In genomic region chr6:20755631-20756030, GRCh38 we compare ENCODE assay signal across 28 cellular contexts.
DNase-seq lines count a peak whose midpoint lies in the region; TF ChIP-seq lines count a peak whose summit lies in the region.
"Had no signal": no experiment of that assay in that cellular context is flagged by ENCODE, and none has a peak within 500 bp of the region (broad histone marks: within the 10 kb centered on the region; RNA-seq: fewer than 3 reads in every experiment).

No MANE protein-coding gene starts in this region.

- no peaks in the 10 kb centered on the region for H3K79me2 ChIP-seq in mammary epithelial cell (ENCODE audit: insufficient read depth, low read length)

- DNase-seq in AG09309 (ENCODE audit: low read depth): peak; percentile 59
- peak; percentile 17 for DNase-seq in HFFc6
- peak; percentile 55 for DNase-seq in mammary epithelial cell
- DNase-seq in iris pigment epithelial cell (ENCODE audit: low read depth): peak; percentile 78
- no peak for DNase-seq in MG63
- no peak for DNase-seq in NCI-H2196 treated with DMSO at 0.1 percent for 48 hours (lab: John Stamatoyannopoulos, UW; ENCODE audit: unreplicated experiment)
- DNase-seq in stimulated activated CD4-positive, alpha-beta T cell treated with anti-CD3 and anti-CD28 coated beads, Interleukin-4, amount 100 ng/mL, for 1 hour: no peak
- DNase-seq in GM19240 (ENCODE audit: insufficient read length, low spot score): no peak
- DNase-seq: activated CD4-positive, alpha-beta T cell treated with anti-CD3 and anti-CD28 coated beads, Interleukin-2, amount 50 U/mL, for 48 hours; activated CD4-positive, CD25-positive, alpha-beta regulatory T cell; activated CD8-positive, alpha-beta memory T cell treated with anti-CD3 and anti-CD28 coated beads, Interleukin-2, amount 50 U/mL, for 48 hours; activated naive CD8-positive, alpha-beta T cell treated with anti-CD3 and anti-CD28 coated beads for 36 hours; colonic mucosa; endodermal cell; H9; Kasumi-1; left lung; NCI-H1105; NCI-H524 treated with DMSO at 0.1 percent for 48 hours; pancreas; stomach; trophoblast cell had no signal

- peaks cover 53% of the 10 kb centered on the region for H3K4me1 Mint-ChIP-seq in HFFc6 (ENCODE audit: low read depth)
- H3K4me1 Mint-ChIP-seq: CD14-positive monocyte had no signal

- H3K9me3 ChIP-seq in mammary epithelial cell (replicated peaks; ENCODE audit: insufficient read depth, low read length) (no peaks in the 10 kb centered on the region), MG63 (no peaks in the 10 kb centered on the region; the same call in 1 of the 2 replicates)
- H3K9me3 ChIP-seq: colonic mucosa, left lung, pancreas, right atrium auricular region, stomach had no signal

- no peak overlapping the region for H3K4me2 ChIP-seq in mammary epithelial cell (ENCODE audit: insufficient read depth, low read depth, low read length)
- H3K4me2 ChIP-seq: A549 had no signal

- peaks cover 10% of the 10 kb centered on the region for H3K36me3 Mint-ChIP-seq in HFFc6 (ENCODE audit: low read depth)

- no peak overlapping the region for H3K4me3 Mint-ChIP-seq in HFFc6
- H3K4me3 Mint-ChIP-seq: activated naive CD8-positive, alpha-beta T cell treated with anti-CD3 and anti-CD28 coated beads for 36 hours; brain; CD14-positive monocyte; endodermal cell; H9; mesothelial cell of epicardium; natural killer cell treated with Interleukin-12 subunit alpha and Interleukin-12 subunit beta and Interleukin-15 and Interleukin-18, amount 100 ng/mL, for 72 hours had no signal

- dilution Hi-C loops in mammary epithelial cell (cut with HindIII; ENCODE audit: low sequenced_read_pairs): no loop called here

- no TSS peak for BruUV-seq in mammary epithelial cell (replicated peaks; lab: Mats Ljungman, UMichigan)

- no peak overlapping the region for H3K27ac ChIP-seq in mammary epithelial cell (ENCODE audit: insufficient read depth, low read depth, low read length)
- H3K27ac ChIP-seq: A549, colonic mucosa, left lung, pancreas, right atrium auricular region, stomach had no signal

- no peaks in the 10 kb centered on the region; the same call in 1 of the 2 replicates for H3K27me3 Mint-ChIP-seq in HFFc6 (ENCODE audit: insufficient read depth)
- H3K27me3 Mint-ChIP-seq: activated naive CD8-positive, alpha-beta T cell treated with anti-CD3 and anti-CD28 coated beads for 36 hours; natural killer cell treated with Interleukin-12 subunit alpha and Interleukin-12 subunit beta and Interleukin-15 and Interleukin-18, amount 100 ng/mL, for 72 hours had no signal

- in situ Hi-C loops in mammary epithelial cell (cut with MboI; ENCODE audit: low sequenced_read_pairs in 2 of 2): no loop called here

- H2AFZ ChIP-seq in mammary epithelial cell (ENCODE audit: low read depth, low read length): no peak overlapping the region

- H4K20me1 ChIP-seq in mammary epithelial cell (ENCODE audit: insufficient read depth, low read length): no peaks in the 10 kb centered on the region

- intact Hi-C loops in mammary epithelial cell (cut with micrococcal nuclease): no loop called here

- H3K9me3 Mint-ChIP-seq in HFFc6: no peaks in the 10 kb centered on the region
- H3K9me3 Mint-ChIP-seq: H9; natural killer cell treated with Interleukin-12 subunit alpha and Interleukin-12 subunit beta and Interleukin-15 and Interleukin-18, amount 100 ng/mL, for 72 hours had no signal

- TF ChIP-seq CTCF in AG09309 (IDR thresholded peaks at IDR 0.05; ENCODE audit: control insufficient read depth, insufficient read depth, low read depth, low read length, missing control alignments): no peak
- TF ChIP-seq CTCF in HFFc6 (IDR thresholded peaks at IDR 0.05): no peak
- no peak for TF ChIP-seq CTCF in mammary epithelial cell (conservative IDR thresholded peaks at IDR 0.05 in 1 of 2, IDR thresholded peaks at IDR 0.05 in 1 of 2; ENCODE audit: extremely low read depth in 1 of 2, insufficient read depth in 1 of 2, low read depth in 1 of 2, low read length in 2 of 2)

- CTCF ChIA-PET in mammary epithelial cell (lab: Charles Lee; ENCODE audit: low non-redundant PET): no interaction called here

- H3K36me3 ChIP-seq in mammary epithelial cell (ENCODE audit: insufficient read depth, low read length) (no peaks in the 10 kb centered on the region), MG63 (no peaks in the 10 kb centered on the region)
- H3K36me3 ChIP-seq: colonic mucosa, left lung, pancreas, right atrium auricular region had no signal

- no peaks in the 10 kb centered on the region for H3K27me3 ChIP-seq in mammary epithelial cell (ENCODE audit: insufficient read depth, low read length)
- no peaks in the 10 kb centered on the region for H3K27me3 ChIP-seq in MG63
- H3K27me3 ChIP-seq: colonic mucosa, left lung, pancreas, right atrium auricular region, stomach had no signal

- H3K4me3 ChIP-seq in AG09309 (ENCODE audit: control insufficient read depth, low read depth, low read length): no peak overlapping the region
- no peak overlapping the region for H3K4me3 ChIP-seq in mammary epithelial cell (replicated peaks in 1 of 3; ENCODE audit: insufficient read depth in 1 of 3, low read depth in 2 of 3, low read length in 3 of 3)
- no peak overlapping the region for H3K4me3 ChIP-seq in MG63
- H3K4me3 ChIP-seq: A549, colonic mucosa, left lung, pancreas, right atrium auricular region, stomach had no signal

- H3K27ac Mint-ChIP-seq in HFFc6: no peak overlapping the region
- H3K27ac Mint-ChIP-seq: activated naive CD8-positive, alpha-beta T cell treated with anti-CD3 and anti-CD28 coated beads for 36 hours; brain; CD14-positive monocyte; endodermal cell; mesothelial cell of epicardium; natural killer cell treated with Interleukin-12 subunit alpha and Interleukin-12 subunit beta and Interleukin-15 and Interleukin-18, amount 100 ng/mL, for 72 hours had no signal

- H3K4me1 ChIP-seq in mammary epithelial cell (ENCODE audit: insufficient read depth, low read length): peaks cover 3% of the 10 kb centered on the region
- H3K4me1 ChIP-seq: colonic mucosa, left lung, pancreas, right atrium auricular region had no signal

- no peak overlapping the region for H3K9ac ChIP-seq in mammary epithelial cell (ENCODE audit: insufficient read depth, low read length)

Comparison
In these comparisons a context has a peak if more than half of its experiments do, and no peak if none do; other contexts are left out.
1. DNase-seq: peak in AG09309 (single experiment), HFFc6 (single experiment), mammary epithelial cell (single experiment) and iris pigment epithelial cell (single experiment); none in MG63 (single experiment), NCI-H2196 treated with DMSO at 0.1 percent for 48 hours (single experiment), stimulated activated CD4-positive, alpha-beta T cell treated with anti-CD3 and anti-CD28 coated beads, Interleukin-4, amount 100 ng/mL, for 1 hour (single experiment) and GM19240 (single experiment).